Comparison of ENCODE assay signal across 10 cellular contexts in genomic region chr2:232502513-232502900, GRCh38. TPM values are rescaled to one million over a fixed set of nuclear protein-coding genes. Genes with fewer than 3 reads are reported as not detected.
DNase-seq lines count a peak whose midpoint lies in the region; ATAC-seq lines count a peak whose summit lies in the region.
"Had no signal": no experiment of that assay in that cellular context is flagged by ENCODE, and none has a peak within 500 bp of the region (broad histone marks: within the 10 kb centered on the region; RNA-seq: fewer than 3 reads in every experiment).

No MANE protein-coding gene starts in this region.

- peak; percentile 20 for DNase-seq in NCI-H2171 treated with DMSO at 0.1 percent for 48 hours (lab: John Stamatoyannopoulos, UW)
- DNase-seq in NCI-H2171 (lab: John Stamatoyannopoulos, UW), result no peak
- DNase-seq in T follicular helper cell (ENCODE audit: low read depth), result peak; percentile 30
- peak; percentile 66 for DNase-seq in retina
- no peak for DNase-seq in NK-92 treated with Interleukin-12 subunit alpha and Interleukin-12 subunit beta, amount 100 ng/mL, for 24 hours (lab: John Stamatoyannopoulos, UW)
- DNase-seq in GM19238 (ENCODE audit: insufficient read length, low spot score), result no peak
- no peak for DNase-seq in stimulated activated CD4-positive, alpha-beta T cell treated with anti-CD3 and anti-CD28 coated beads, Interleukin-2, amount 100 ng/mL, for 48 hours
- DNase-seq: ACHN had no signal

- ATAC-seq in esophagus mucosa, result peak; percentile 9

RNA-seq across cellular contexts. Expression of gene ECEL1, which starts 14.9 kb away (rescaled TPM):
- total RNA-seq in esophagus mucosa, result not detected
- total RNA-seq: fibroblast of villous mesenchyme had no signal

RNA-seq across cellular contexts. Expression of gene PRSS56, which starts 17.7 kb away (rescaled TPM):
- total RNA-seq in esophagus mucosa, result not detected
- total RNA-seq: fibroblast of villous mesenchyme had no signal

RNA-seq across cellular contexts. Expression of gene CHRND, which starts 23.5 kb away (rescaled TPM):
- not detected for total RNA-seq in esophagus mucosa
- total RNA-seq: fibroblast of villous mesenchyme had no signal

RNA-seq across cellular contexts. Expression of gene CHRNG, which starts 37.0 kb away (rescaled TPM):
- not detected for total RNA-seq in esophagus mucosa
- total RNA-seq: fibroblast of villous mesenchyme had no signal

RNA-seq across cellular contexts. Expression of gene ALPI, which starts 46.6 kb away (rescaled TPM):
- total RNA-seq in esophagus mucosa, result not detected
- total RNA-seq: fibroblast of villous mesenchyme had no signal

Comparison
In these comparisons a context has a peak if more than half of its experiments do, and no peak if none do; other contexts are left out.
1. DNase-seq: peak in NCI-H2171 treated with DMSO at 0.1 percent for 48 hours (single experiment), T follicular helper cell (single experiment) and retina (single experiment); none in NCI-H2171 (single experiment), NK-92 treated with Interleukin-12 subunit alpha and Interleukin-12 subunit beta, amount 100 ng/mL, for 24 hours (single experiment), GM19238 (single experiment) and stimulated activated CD4-positive, alpha-beta T cell treated with anti-CD3 and anti-CD28 coated beads, Interleukin-2, amount 100 ng/mL, for 48 hours (0 of 2).